Comparison of ENCODE assay signal across 22 cellular contexts in genomic region chr19:1004204-1004802, GRCh38. TPM values are rescaled to one million over a fixed set of nuclear protein-coding genes. Genes with fewer than 3 reads are reported as not detected.
A peak's percentile ranks its signal among the peaks of the same experiment; 100 is the strongest.
DNase-seq lines count a peak whose midpoint lies in the region; ATAC-seq and TF ChIP-seq lines count a peak whose summit lies in the region.
"Had no signal": no experiment of that assay in that cellular context is flagged by ENCODE, and none has a peak within 500 bp of the region (broad histone marks: within the 10 kb centered on the region; RNA-seq: fewer than 3 reads in every experiment).

No MANE protein-coding gene starts in this region.

- peak overlapping the region; percentile 71 for H3K14ac ChIP-seq in neuronal stem cell (ENCODE audit: low read length)

- no peak overlapping the region for H3K4ac ChIP-seq in neuronal stem cell (ENCODE audit: low read length)

- no peak overlapping the region for H2BK120ac ChIP-seq in neuronal stem cell (ENCODE audit: low read depth, low read length)

- peak overlapping the region; percentile 48 for H3K18ac ChIP-seq in neuronal stem cell (ENCODE audit: low read length)

- TF ChIP-seq RAD21 in Ishikawa (IDR thresholded peaks at IDR 0.05; ENCODE audit: low read depth), result no peak

- no peak overlapping the region for H4K8ac ChIP-seq in neuronal stem cell (ENCODE audit: low read depth, low read length)

- H3K9me3 Mint-ChIP-seq in activated B cell treated with CpG ODN at 0.5 μM for 24 hours, result no peaks in the 10 kb centered on the region

- no peak overlapping the region for H2AFZ ChIP-seq in neuronal stem cell (ENCODE audit: low read length)
- H2AFZ ChIP-seq: GM23338 had no signal

- no peak for DNase-seq in activated B cell treated with CpG ODN at 0.5 μM for 24 hours
- no peak for DNase-seq in neuronal stem cell (ENCODE audit: low spot score)
- no peak for DNase-seq in nucleus accumbens (lab: John Stamatoyannopoulos, UW)
- no peak for DNase-seq in amygdala (lab: John Stamatoyannopoulos, UW)
- DNase-seq: C1 segment of cervical spinal cord; CD4-positive, alpha-beta memory T cell; COR-L47; DMS79; GF-D8; HCEC 1CT; MM.1S; NCI-H2029; NCI-H446 treated with DMSO at 0.1 percent for 48 hours; NCI-H526 treated with DMSO at 0.1 percent for 48 hours; SHP77 had no signal

- H3K4me1 ChIP-seq in neuronal stem cell (ENCODE audit: control insufficient read depth in 2 of 2, insufficient read depth in 1 of 2, low read depth in 1 of 2, low read length in 2 of 2), result peaks cover 5 to 8% of the 10 kb centered on the region in 2 donors

- POLR2A ChIA-PET in activated B cell treated with CpG ODN at 0.5 μM for 24 hours (lab: Charles Lee), result interaction anchor here (0.9 to 1.3 kb wide), 4 partner anchors 10 to 22 kb away, joined by 3 read pairs; partner anchors contain the start of genes CNN2 and WDR18

- CTCF ChIA-PET in activated B cell treated with CpG ODN at 0.5 μM for 24 hours (lab: Charles Lee), result interaction anchor here (1.0 kb wide), 1 partner anchor 81 kb away, joined by 4 read pairs; no protein-coding TSS in a partner anchor

- H4K91ac ChIP-seq in neuronal stem cell (ENCODE audit: low read depth, low read length, poor library complexity), result no peak overlapping the region

- no peak overlapping the region for H2BK15ac ChIP-seq in neuronal stem cell (ENCODE audit: low read length)

- no peaks in the 10 kb centered on the region for H3K79me1 ChIP-seq in neuronal stem cell (ENCODE audit: low read depth, low read length)

- peaks cover 0 to 4% of the 10 kb centered on the region in 2 donors for H3K9me3 ChIP-seq in neuronal stem cell (replicated peaks in 1 of 2; ENCODE audit: control insufficient read depth in 2 of 2, insufficient read depth in 1 of 2, low read depth in 1 of 2, low read length in 2 of 2)

- no peak overlapping the region for H3K9ac ChIP-seq in neuronal stem cell (ENCODE audit: low read depth, low read length, poor library complexity)
- H3K9ac ChIP-seq: KMS-11 had no signal

- no peak overlapping the region for H3K4me3 Mint-ChIP-seq in activated B cell treated with CpG ODN at 0.5 μM for 24 hours
- H3K4me3 Mint-ChIP-seq: CD4-positive, alpha-beta memory T cell; GM23338 had no signal

- peak overlapping the region; percentile 84 for H2BK12ac ChIP-seq in neuronal stem cell (ENCODE audit: low read length)

- peaks cover 8% of the 10 kb centered on the region for H3K4me1 Mint-ChIP-seq in activated B cell treated with CpG ODN at 0.5 μM for 24 hours

- peak overlapping the region; percentile 56 for H2AK5ac ChIP-seq in neuronal stem cell (ENCODE audit: low read depth, low read length)

- no peak for ATAC-seq in activated B cell treated with CpG ODN at 0.5 μM for 24 hours (ENCODE audit: low read depth)
- ATAC-seq: GM23338, Panc1 had no signal

- peak overlapping the region; percentile 82 for H2BK5ac ChIP-seq in neuronal stem cell (ENCODE audit: low read length)

- no CpG with 5 or more reads among the region's 32 CpGs for WGBS in neuronal stem cell (ENCODE audit: extremely low coverage in 2 of 2, insufficient read length in 2 of 2, insufficient replicate concordance in 1 of 2), 2 donors

- H3K23ac ChIP-seq in neuronal stem cell (ENCODE audit: low read depth, low read length, poor library complexity), result peak overlapping the region; percentile 91

- H3K27me3 ChIP-seq in neuronal stem cell (ENCODE audit: control insufficient read depth in 3 of 3, insufficient read depth in 3 of 3, low read depth in 1 of 3, low read length in 3 of 3), result peaks cover 0 to 15% (median 10%) of the 10 kb centered on the region in 3 experiments

- intact Hi-C loops in activated B cell treated with CpG ODN at 0.5 μM for 24 hours (cut with micrococcal nuclease), result no loop called here

- H3K27ac Mint-ChIP-seq in activated B cell treated with CpG ODN at 0.5 μM for 24 hours, result peak overlapping the region; percentile 4
- H3K27ac Mint-ChIP-seq: GM23338 had no signal

- H3K4me3 ChIP-seq in neuronal stem cell (ENCODE audit: low read length in 2 of 2), result peak overlapping the region in 1 of 2 donors; percentile 28
- H3K4me3 ChIP-seq: GM23338 had no signal

- no peak for TF ChIP-seq EP300 in Ishikawa (IDR thresholded peaks at IDR 0.05; ENCODE audit: borderline replicate concordance)

- no peak overlapping the region for H3K27ac ChIP-seq in neuronal stem cell (replicated peaks; ENCODE audit: low read length)
- H3K27ac ChIP-seq: KMS-11, RWPE1 had no signal

- H3K4me2 ChIP-seq in neuronal stem cell (ENCODE audit: insufficient read depth, low read length, poor library complexity, severe bottlenecking), result no peak overlapping the region
- H3K4me2 ChIP-seq: GM23338, KMS-11 had no signal

- peaks cover 13% of the 10 kb centered on the region for H3K27me3 Mint-ChIP-seq in activated B cell treated with CpG ODN at 0.5 μM for 24 hours

- TF ChIP-seq CTCF in activated B cell treated with CpG ODN at 0.5 μM for 24 hours (IDR thresholded peaks at IDR 0.05), result no peak

- H3K36me3 ChIP-seq in neuronal stem cell (replicated peaks in 1 of 2; ENCODE audit: control insufficient read depth in 2 of 2, insufficient read depth in 2 of 2, low read length in 2 of 2), result peaks cover 0 to 3% of the 10 kb centered on the region in 2 donors

- H3K36me3 Mint-ChIP-seq in activated B cell treated with CpG ODN at 0.5 μM for 24 hours (ENCODE audit: low read depth), result peaks cover 9% of the 10 kb centered on the region

TF ChIP-seq in Ishikawa, 13 proteins besides CTCF, POLR2A, EP300 and RAD21:
- TF ChIP-seq MAX (IDR thresholded peaks at IDR 0.05) (peak; percentile 28; the same call in 1 of the 2 replicates), NFIC (IDR thresholded peaks at IDR 0.05) (no peak)

RNA-seq across cellular contexts. Expression of gene GRIN3B, which starts 4.1 kb away (rescaled TPM):
- total RNA-seq in activated B cell treated with CpG ODN at 0.5 μM for 24 hours, result 0.11 TPM in 1 of 2 replicates, not detected in the other
- polyA plus RNA-seq in neuronal stem cell (2013, experiment 1 of 2), result 4.2 TPM
- 3.9 TPM for polyA plus RNA-seq in neuronal stem cell (2013, experiment 2 of 2)
- total RNA-seq: A673; CD4-positive, alpha-beta memory T cell had no signal
- polyA plus RNA-seq: CD4-positive, alpha-beta memory T cell had no signal

RNA-seq across cellular contexts. Expression of gene TMEM259, which starts 16.6 kb away (rescaled TPM):
- total RNA-seq in activated B cell treated with CpG ODN at 0.5 μM for 24 hours, result 223 and 257 TPM in 2 replicates
- 113 TPM for polyA plus RNA-seq in neuronal stem cell (2013, experiment 1 of 2)
- polyA plus RNA-seq in neuronal stem cell (2013, experiment 2 of 2), result 111 TPM

RNA-seq across cellular contexts. Expression of gene RNU6-2, which starts 17.0 kb away (rescaled TPM):
- total RNA-seq in activated B cell treated with CpG ODN at 0.5 μM for 24 hours, result not detected in 2 replicates
- polyA plus RNA-seq in neuronal stem cell (2013, experiment 1 of 2), result not detected
- not detected for polyA plus RNA-seq in neuronal stem cell (2013, experiment 2 of 2)
- total RNA-seq: A673; CD4-positive, alpha-beta memory T cell; GM23338; SK-MEL-5 had no signal
- polyA plus RNA-seq: CD4-positive, alpha-beta memory T cell; GM23338 had no signal

RNA-seq across cellular contexts. Expression of gene WDR18, which starts 20.2 kb away (rescaled TPM):
- 66.5 and 84.7 TPM in 2 replicates for total RNA-seq in activated B cell treated with CpG ODN at 0.5 μM for 24 hours
- 42.0 TPM for polyA plus RNA-seq in neuronal stem cell (2013, experiment 1 of 2)
- 41.4 TPM for polyA plus RNA-seq in neuronal stem cell (2013, experiment 2 of 2)

RNA-seq across cellular contexts. Expression of gene CNN2, which starts 22.1 kb away (rescaled TPM):
- 352 and 371 TPM in 2 replicates for total RNA-seq in activated B cell treated with CpG ODN at 0.5 μM for 24 hours
- 235 TPM for polyA plus RNA-seq in neuronal stem cell (2013, experiment 1 of 2)
- polyA plus RNA-seq in neuronal stem cell (2013, experiment 2 of 2), result 243 TPM
